In the genomic region with DNA sequence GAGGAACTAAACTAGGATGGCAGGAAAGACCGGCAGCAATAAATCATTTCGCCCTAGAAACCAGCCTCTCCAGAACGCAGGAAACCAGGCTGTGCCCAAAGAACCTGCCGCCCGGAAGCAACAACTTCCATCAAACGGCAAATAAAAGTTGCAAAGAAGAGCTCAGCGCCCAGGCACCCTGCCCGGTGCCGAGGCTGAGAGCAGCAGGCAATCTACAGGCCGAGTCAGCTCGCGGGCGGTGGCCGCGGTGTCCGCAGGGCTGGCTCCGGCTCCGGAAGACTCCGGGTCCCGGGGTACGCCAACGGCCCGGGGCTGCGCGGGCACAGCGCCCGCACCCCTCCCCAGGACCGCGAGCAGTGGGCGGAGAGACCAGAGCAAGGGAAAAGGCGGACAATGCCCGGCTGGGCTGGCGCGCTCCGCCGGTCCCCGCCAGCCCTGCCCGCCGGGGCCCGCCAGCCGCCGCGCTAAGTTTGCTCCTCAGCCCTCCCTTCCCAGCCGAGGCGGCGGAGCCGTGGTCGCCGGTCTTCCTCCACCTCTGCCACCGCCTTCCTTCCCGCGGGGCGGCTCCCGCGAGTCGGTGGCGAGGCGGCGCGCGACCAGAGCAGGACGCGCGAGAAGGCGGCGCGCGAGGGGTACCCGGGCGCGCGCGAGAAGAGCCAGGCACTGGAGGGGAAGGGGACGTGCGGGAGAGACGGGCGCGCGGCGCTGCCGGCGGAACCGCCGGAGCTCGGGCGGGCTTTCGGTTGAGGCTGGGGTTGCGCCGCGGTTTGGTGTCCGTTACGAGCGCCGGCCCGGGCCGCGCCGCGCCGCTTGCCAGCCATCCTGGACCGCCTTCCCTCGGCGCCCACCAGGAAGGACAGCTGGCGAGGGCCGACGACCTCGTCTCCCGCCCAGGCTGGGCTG, we compare ENCODE assay signal across 8 cellular contexts. TPM values are rescaled to one million over a fixed set of nuclear protein-coding genes. Genes with fewer than 3 reads are reported as not detected.
DNase-seq lines count a peak whose midpoint lies in the region; ATAC-seq and TF ChIP-seq lines count a peak whose summit lies in the region.

No MANE protein-coding gene starts in this region.

- peak overlapping the region; percentile 86 for H3K27ac ChIP-seq in MM.1S (ENCODE audit: low read length)

- peak; percentile 46 to 62 for DNase-seq in NCI-H187 (lab: John Stamatoyannopoulos, UW)
- DNase-seq in NCI-H187 treated with DMSO at 0.1 percent for 48 hours (lab: John Stamatoyannopoulos, UW), result no peak
- DNase-seq in HCEC 1CT, result peak; percentile 50
- DNase-seq in MM.1S, result peak; percentile 60
- DNase-seq in activated CD4-positive, alpha-beta T cell treated with anti-CD3 and anti-CD28 coated beads for 36 hours, result peak; percentile 79
- peak; percentile 62 for DNase-seq in choroid plexus epithelial cell (ENCODE audit: low read depth)
- peak; percentile 93 for DNase-seq in left kidney (ENCODE audit: low read depth, low spot score)
- peak; percentile 57 for DNase-seq in stimulated activated CD4-positive, alpha-beta T cell treated with anti-CD3 and anti-CD28 coated beads, Interleukin-1b, Interleukin-23, amount 100 ng/mL, for 48 hours

- H3K79me2 ChIP-seq in MM.1S (ENCODE audit: low read length), result peaks cover 49% of the 10 kb centered on the region

- no peaks in the 10 kb centered on the region for H3K36me3 ChIP-seq in MM.1S (replicated peaks; ENCODE audit: insufficient read depth, low read length)

- H3K4me1 ChIP-seq in MM.1S (ENCODE audit: low read length), result peaks cover 10% of the 10 kb centered on the region; the same call in 1 of the 2 replicates

- peak; percentile 14; the same call in 1 of the 2 replicates for TF ChIP-seq CTCF in MM.1S (IDR thresholded peaks at IDR 0.05; ENCODE audit: low read length)
- TF ChIP-seq CTCF in choroid plexus epithelial cell (conservative IDR thresholded peaks at IDR 0.05; ENCODE audit: low read depth, low read length), result peak; percentile 2

- ATAC-seq in activated CD4-positive, alpha-beta T cell treated with anti-CD3 and anti-CD28 coated beads for 36 hours, result peak; percentile 8

- intact Hi-C loops in activated CD4-positive, alpha-beta T cell treated with anti-CD3 and anti-CD28 coated beads for 36 hours (cut with DNase I, micrococcal nuclease), result loop anchor here (1.0 to 10.0 kb wide), 6 partner anchors 37 to 435 kb away; a partner anchor contains a TSS

- peaks cover 24% of the 10 kb centered on the region for H3F3A ChIP-seq in MM.1S (ENCODE audit: insufficient read depth, low read length)

- no peaks in the 10 kb centered on the region for H3K27me3 Mint-ChIP-seq in activated CD4-positive, alpha-beta T cell treated with anti-CD3 and anti-CD28 coated beads for 36 hours

- H3K9me3 Mint-ChIP-seq in activated CD4-positive, alpha-beta T cell treated with anti-CD3 and anti-CD28 coated beads for 36 hours (ENCODE audit: low read depth), result no peaks in the 10 kb centered on the region

- H2AFZ ChIP-seq in MM.1S (ENCODE audit: low read length), result peak overlapping the region; percentile 75

- peaks cover 7% of the 10 kb centered on the region; the same call in 1 of the 2 replicates for H4K20me1 ChIP-seq in MM.1S (ENCODE audit: insufficient read depth, low read length)

- H3K4me3 ChIP-seq in MM.1S (ENCODE audit: low read length) (peak overlapping the region; percentile 89), choroid plexus epithelial cell (ENCODE audit: low read depth, low read length) (peak overlapping the region; percentile 84)

- POLR2A ChIA-PET in activated CD4-positive, alpha-beta T cell treated with anti-CD3 and anti-CD28 coated beads for 36 hours (lab: Charles Lee), result interaction anchor here (0.8 kb wide), 2 partner anchors 26 to 51 kb away, joined by 3 to 4 read pairs; no protein-coding TSS in a partner anchor

- peak overlapping the region; percentile 98 for H3K4me3 Mint-ChIP-seq in activated CD4-positive, alpha-beta T cell treated with anti-CD3 and anti-CD28 coated beads for 36 hours

- CTCF ChIA-PET in activated CD4-positive, alpha-beta T cell treated with anti-CD3 and anti-CD28 coated beads for 36 hours (lab: Charles Lee), result interaction anchor here (0.8 to 1.5 kb wide), 6 partner anchors 29 to 183 kb away, joined by 3 to 7 read pairs (median 3); no protein-coding TSS in a partner anchor

- no peaks in the 10 kb centered on the region for H3K36me3 Mint-ChIP-seq in activated CD4-positive, alpha-beta T cell treated with anti-CD3 and anti-CD28 coated beads for 36 hours (ENCODE audit: low read depth)

- H3K9me3 ChIP-seq in MM.1S (replicated peaks; ENCODE audit: insufficient read depth, low read length), result no peaks in the 10 kb centered on the region

- H3K4me1 Mint-ChIP-seq in activated CD4-positive, alpha-beta T cell treated with anti-CD3 and anti-CD28 coated beads for 36 hours, result peaks cover 46% of the 10 kb centered on the region

- peak overlapping the region; percentile 79 for H3K9ac ChIP-seq in MM.1S (ENCODE audit: low read length)

- peak overlapping the region; percentile 82 for H3K4me2 ChIP-seq in MM.1S (ENCODE audit: low read depth, low read length)

- peak overlapping the region; percentile 85 for H3K27ac Mint-ChIP-seq in activated CD4-positive, alpha-beta T cell treated with anti-CD3 and anti-CD28 coated beads for 36 hours

- H3K27me3 ChIP-seq in MM.1S (replicated peaks; ENCODE audit: insufficient read depth, low read length), result no peaks in the 10 kb centered on the region

- no peaks in the 10 kb centered on the region for H3K9me2 ChIP-seq in MM.1S (replicated peaks; ENCODE audit: insufficient read depth, low read length)

RNA-seq across cellular contexts. Expression of a gene that starts 0.7 kb away (rescaled TPM):
- 10 to 100 TPM; 67.9 to 69.8 TPM for total RNA-seq in activated CD4-positive, alpha-beta T cell treated with anti-CD3 and anti-CD28 coated beads for 36 hours

RNA-seq across cellular contexts. Expression of a gene that starts 51.5 kb away (rescaled TPM):
- 100 to 1,000 TPM; 113 to 162 TPM for total RNA-seq in activated CD4-positive, alpha-beta T cell treated with anti-CD3 and anti-CD28 coated beads for 36 hours
